Comparison of ENCODE assay signal across 8 cellular contexts in the genomic region with DNA sequence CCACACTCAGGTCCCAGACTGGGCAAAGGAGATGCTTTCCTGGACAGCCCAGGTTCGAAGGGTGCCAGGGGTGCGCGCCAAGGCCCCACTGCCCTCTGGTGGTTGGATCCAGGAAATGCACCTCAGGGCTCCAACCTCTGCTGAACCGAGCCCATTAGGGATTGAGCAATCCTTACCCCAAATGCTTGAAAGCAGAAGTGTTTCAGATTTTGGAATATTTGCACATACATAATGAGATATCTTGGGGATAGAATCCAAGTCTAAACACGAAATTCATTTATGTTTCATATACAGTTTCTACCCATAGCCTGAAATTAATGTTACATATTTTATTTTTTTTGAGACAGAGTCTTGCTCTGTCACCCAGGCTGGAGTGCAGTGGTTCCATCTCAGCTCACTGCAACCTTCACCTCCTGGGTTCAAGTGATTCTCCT. TPM values are rescaled to one million over a fixed set of nuclear protein-coding genes. Genes with fewer than 3 reads are reported as not detected.
DNase-seq lines count a peak whose midpoint lies in the region; ATAC-seq, FAIRE-seq and TF ChIP-seq lines count a peak whose summit lies in the region.

No MANE protein-coding gene starts in this region.

- peak; percentile 34 for DNase-seq in SK-N-MC (ENCODE audit: low read depth, low spot score)
- DNase-seq in activated naive CD4-positive, alpha-beta T cell treated with anti-CD3 and anti-CD28 coated beads for 36 hours: peak; percentile 86
- peak; percentile 54 to 91 (median 79) for DNase-seq in head of caudate nucleus
- DNase-seq in progenitor cell of endocrine pancreas (ENCODE audit: low spot score, unreplicated experiment): peak; percentile 77
- DNase-seq in aorta: peak; percentile 85 to 91

- no peaks in the 10 kb centered on the region for H4K20me1 ChIP-seq in Loucy (ENCODE audit: insufficient read depth, low read length, poor library complexity, severe bottlenecking)

- H3K9me2 ChIP-seq in Loucy (replicated peaks; ENCODE audit: low read depth, low read length): no peaks in the 10 kb centered on the region

- no peaks in the 10 kb centered on the region for H3K27me3 Mint-ChIP-seq in activated naive CD4-positive, alpha-beta T cell treated with anti-CD3 and anti-CD28 coated beads for 36 hours (ENCODE audit: low read depth)
- H3K27me3 Mint-ChIP-seq in progenitor cell of endocrine pancreas: no peaks in the 10 kb centered on the region

- peak; percentile 93 for TF ChIP-seq CTCF in Loucy (conservative IDR thresholded peaks at IDR 0.05; ENCODE audit: low read length)
- peak; percentile 98 for TF ChIP-seq CTCF in progenitor cell of endocrine pancreas (IDR thresholded peaks at IDR 0.05; ENCODE audit: unreplicated experiment)

- no peaks in the 10 kb centered on the region for H3K36me3 Mint-ChIP-seq in activated naive CD4-positive, alpha-beta T cell treated with anti-CD3 and anti-CD28 coated beads for 36 hours (ENCODE audit: low read depth)
- H3K36me3 Mint-ChIP-seq in progenitor cell of endocrine pancreas (ENCODE audit: insufficient read depth): no peaks in the 10 kb centered on the region

- no peak overlapping the region for H3K4me3 Mint-ChIP-seq in activated naive CD4-positive, alpha-beta T cell treated with anti-CD3 and anti-CD28 coated beads for 36 hours
- H3K4me3 Mint-ChIP-seq in progenitor cell of endocrine pancreas (ENCODE audit: low read depth): no peak overlapping the region

- 5 to 8% methylated on average over 5 of the region's 5 CpGs for WGBS in aorta, 2 donors

- H3K27ac Mint-ChIP-seq in activated naive CD4-positive, alpha-beta T cell treated with anti-CD3 and anti-CD28 coated beads for 36 hours: no peak overlapping the region
- no peak overlapping the region for H3K27ac Mint-ChIP-seq in progenitor cell of endocrine pancreas

- no peak overlapping the region for H2AFZ ChIP-seq in Loucy (ENCODE audit: low read length)

- H3K36me3 ChIP-seq in Loucy (ENCODE audit: insufficient read depth, low read length) (no peaks in the 10 kb centered on the region), SK-N-MC (ENCODE audit: insufficient read depth, low read length) (no peaks in the 10 kb centered on the region), aorta (ENCODE audit: control insufficient read depth in 1 of 2, insufficient read depth in 2 of 2, low read length in 1 of 2) (no peaks in the 10 kb centered on the region)

- intact Hi-C loops in activated naive CD4-positive, alpha-beta T cell treated with anti-CD3 and anti-CD28 coated beads for 36 hours (cut with micrococcal nuclease): loop anchor here (1.0 to 5.0 kb wide), 3 partner anchors 53 to 495 kb away; no protein-coding TSS in a partner anchor
- intact Hi-C loops in head of caudate nucleus (cut with DNase I): no loop called here
- intact Hi-C loops in aorta (cut with DNase I): loop anchor here (1.0 to 10.0 kb wide), 4 partner anchors 53 to 133 kb away; a partner anchor contains a TSS

- H3K9me3 Mint-ChIP-seq in activated naive CD4-positive, alpha-beta T cell treated with anti-CD3 and anti-CD28 coated beads for 36 hours: no peaks in the 10 kb centered on the region
- H3K9me3 Mint-ChIP-seq in progenitor cell of endocrine pancreas (ENCODE audit: low read depth): no peaks in the 10 kb centered on the region

- H3K9me3 ChIP-seq in Loucy (ENCODE audit: insufficient read depth, low read depth, low read length): no peaks in the 10 kb centered on the region
- H3K9me3 ChIP-seq in SK-N-MC (ENCODE audit: low read depth, low read length): no peaks in the 10 kb centered on the region
- no peaks in the 10 kb centered on the region for H3K9me3 ChIP-seq in aorta (ENCODE audit: control insufficient read depth, low read length)

- H3K4me3 ChIP-seq in Loucy (ENCODE audit: low read length, poor library complexity, severe bottlenecking) (no peak overlapping the region), SK-N-MC (no peak overlapping the region), aorta (ENCODE audit: low read length in 2 of 2) (no peak overlapping the region)

- CTCF ChIA-PET in activated naive CD4-positive, alpha-beta T cell treated with anti-CD3 and anti-CD28 coated beads for 36 hours (lab: Charles Lee): interaction anchor here (0.6 to 12.5 kb wide), 19 partner anchors 18 to 514 kb away, joined by 3 to 215 read pairs (median 4); no protein-coding TSS in a partner anchor

- H3K79me2 ChIP-seq in Loucy (ENCODE audit: insufficient read depth, low read length): no peaks in the 10 kb centered on the region

- H3F3A ChIP-seq in Loucy (ENCODE audit: low read depth): peaks cover 3% of the 10 kb centered on the region

- H3K4me1 ChIP-seq in Loucy (ENCODE audit: insufficient read depth, low read length, poor library complexity, severe bottlenecking) (peaks cover 36% of the 10 kb centered on the region), aorta (ENCODE audit: control insufficient read depth in 1 of 2, insufficient read depth in 2 of 2, low read length in 2 of 2) (no peaks in the 10 kb centered on the region)

- FAIRE-seq in G401.6 (lab: Jason Lieb, UNC): peak; percentile 88

- peak overlapping the region; percentile 82 for H3K9ac ChIP-seq in Loucy (ENCODE audit: low read depth, low read length, poor library complexity, severe bottlenecking)
- H3K9ac ChIP-seq in SK-N-MC (ENCODE audit: insufficient read length): no peak overlapping the region

- ATAC-seq in aorta (ENCODE audit: low FRiP score): peak; percentile 88
- no peak for ATAC-seq in HG02623 (IDR thresholded peaks at IDR 0.05; ENCODE audit: unreplicated experiment)

- H3K4me1 Mint-ChIP-seq in activated naive CD4-positive, alpha-beta T cell treated with anti-CD3 and anti-CD28 coated beads for 36 hours (ENCODE audit: low read depth): peaks cover 7% of the 10 kb centered on the region
- peaks cover 6% of the 10 kb centered on the region for H3K4me1 Mint-ChIP-seq in progenitor cell of endocrine pancreas (ENCODE audit: low read depth)

- H3K27me3 ChIP-seq in Loucy (ENCODE audit: insufficient read depth, low read length, poor library complexity, severe bottlenecking) (no peaks in the 10 kb centered on the region), aorta (ENCODE audit: control insufficient read depth in 1 of 2, insufficient read depth in 2 of 2, low read length in 1 of 2) (no peaks in the 10 kb centered on the region)

- peak overlapping the region; percentile 85 for H3K4me2 ChIP-seq in Loucy (ENCODE audit: low read depth, low read length, poor library complexity, severe bottlenecking)

- H3K27ac ChIP-seq in SK-N-MC (no peak overlapping the region), aorta (ENCODE audit: low read depth in 1 of 2, low read length in 2 of 2) (no peak overlapping the region)

RNA-seq across cellular contexts. Expression of a gene that starts 57.4 kb away (rescaled TPM):
- 10 to 100 TPM; 15.4 to 16.5 TPM for total RNA-seq in activated naive CD4-positive, alpha-beta T cell treated with anti-CD3 and anti-CD28 coated beads for 36 hours
- total RNA-seq in progenitor cell of endocrine pancreas (19.6 and 23.3 TPM in 2 replicates), aorta (10 to 100 TPM; 17.6 to 24.9 TPM)
- 10 to 100 TPM in 1 of 2 donors, 1 to 10 TPM in 1; 4.5 to 10.1 TPM for polyA plus RNA-seq in aorta

Comparison
In these comparisons a context has a peak if more than half of its experiments do, and no peak if none do; other contexts are left out.
1. DNase-seq: peak in every context shown above with its lines; median percentile 88 in aorta; 86 in activated naive CD4-positive, alpha-beta T cell treated with anti-CD3 and anti-CD28 coated beads for 36 hours; 79 in head of caudate nucleus; 77 in progenitor cell of endocrine pancreas; 34 in SK-N-MC.